ENCODE assay signal across 8 cellular contexts in genomic region chr6:6052216-6052615, GRCh38. TPM values are rescaled to one million over a fixed set of nuclear protein-coding genes. Genes with fewer than 3 reads are reported as not detected.
"Had no signal": no experiment of that assay in that cellular context is flagged by ENCODE, and none has a peak within 500 bp of the region (broad histone marks: within the 10 kb centered on the region; RNA-seq: fewer than 3 reads in every experiment).

No MANE protein-coding gene starts in this region.

- H3K4me1 ChIP-seq: HAP-1 had no signal

- H3K9me3 ChIP-seq: HAP-1 had no signal

- H3K9ac ChIP-seq: GM23248 had no signal

- ATAC-seq: HCT116, HepG2 had no signal

- H2AFZ ChIP-seq: GM23248 had no signal

- H3K27ac ChIP-seq: GM23248, HL-60 had no signal

- H3K4me3 ChIP-seq: GM23248, HAP-1 had no signal

- H3K36me3 ChIP-seq: HAP-1 had no signal

- DNase-seq: GM23248, GOT3, H7, HFFc6 had no signal

RNA-seq across cellular contexts. Expression of gene NRN1, which starts 45.5 kb away (rescaled TPM):
- total RNA-seq: H7, HepG2, HFFc6 had no signal
